2 cellular contexts compared by ENCODE assay signal in the genomic region with DNA sequence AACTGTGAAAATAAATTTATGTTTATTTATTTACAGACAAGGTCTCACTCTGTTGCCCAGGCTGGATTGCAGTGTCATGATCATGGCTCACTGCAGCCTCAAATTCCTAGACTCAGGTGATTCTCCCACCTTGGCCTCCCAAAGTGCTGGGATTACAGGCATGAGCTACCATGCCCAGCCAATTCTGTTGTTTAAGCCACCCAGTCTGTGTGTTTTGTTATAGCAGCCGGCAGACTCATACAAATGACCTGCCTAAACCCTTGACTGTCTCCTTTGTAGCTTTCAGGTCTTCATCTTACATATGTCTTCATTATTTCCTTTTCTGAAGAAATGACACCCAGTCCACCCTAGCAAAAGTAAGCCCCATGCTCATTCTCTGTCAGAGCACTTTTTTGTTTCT.
A peak's percentile ranks its signal among the peaks of the same experiment; 100 is the strongest.
TF ChIP-seq lines count a peak whose summit lies in the region.

No MANE protein-coding gene starts in this region.

TF ChIP-seq in HepG2, 621 proteins besides CTCF, POLR2A, EP300 and RAD21:
- TF ChIP-seq, protein P1, sequence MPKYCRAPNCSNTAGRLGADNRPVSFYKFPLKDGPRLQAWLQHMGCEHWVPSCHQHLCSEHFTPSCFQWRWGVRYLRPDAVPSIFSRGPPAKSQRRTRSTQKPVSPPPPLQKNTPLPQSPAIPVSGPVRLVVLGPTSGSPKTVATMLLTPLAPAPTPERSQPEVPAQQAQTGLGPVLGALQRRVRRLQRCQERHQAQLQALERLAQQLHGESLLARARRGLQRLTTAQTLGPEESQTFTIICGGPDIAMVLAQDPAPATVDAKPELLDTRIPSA (CRISPR knock-in tag; IDR thresholded peaks at IDR 0.05; ENCODE audit: borderline replicate concordance), result no peak
- TF ChIP-seq ZNF12 (CRISPR knock-in tag; IDR thresholded peaks at IDR 0.05), result peak; percentile 88

TF ChIP-seq in K562, 482 proteins besides CTCF, POLR2A, EP300 and RAD21:
- TF ChIP-seq ZNF12 (CRISPR knock-in tag; IDR thresholded peaks at IDR 0.05) (peak; percentile 90), TSC22D4 (tag; IDR thresholded peaks at IDR 0.05) (no peak)
TF ChIP-seq in K562: peak in this region for 1.
